In genomic region chr7:127702938-127703337, GRCh38 we compare ENCODE assay signal across 17 cellular contexts.
"Had no signal": no experiment of that assay in that cellular context is flagged by ENCODE, and none has a peak within 500 bp of the region (broad histone marks: within the 10 kb centered on the region; RNA-seq: fewer than 3 reads in every experiment).

No MANE protein-coding gene starts in this region.

- DNase-seq: activated CD4-positive, alpha-beta T cell treated with anti-CD3 and anti-CD28 coated beads, Interleukin-2, amount 50 U/mL, for 48 hours; activated gamma-delta T cell; adrenal gland; cerebellar nuclear complex; effector CD4-positive, alpha-beta T cell; left cardiac atrium; mesenchymal stem cell; naive thymus-derived CD4-positive, alpha-beta T cell; sigmoid colon; stimulated activated CD4-positive, alpha-beta T cell treated with anti-CD3 and anti-CD28 coated beads, Interleukin-4, amount 100 ng/mL, for 24 hours; T-helper 17 cell; testis; upper lobe of left lung had no signal

- ATAC-seq: activated naive CD4-positive, alpha-beta T cell treated with anti-CD3 and anti-CD28 coated beads, Interleukin-2, amount 50 U/mL, for 72 hours; left cardiac atrium; naive thymus-derived CD4-positive, alpha-beta T cell; stimulated activated memory B cell treated with anti-CD40 and anti-IgM and Interleukin-4, amounts not matched to agents 10 μg/mL and 1 μg/mL and 100 μg/mL, for 72 hours; T-helper 17 cell had no signal

- H3K27ac ChIP-seq: adrenal gland, hepatocyte, neural progenitor cell, sigmoid colon, testis, upper lobe of left lung had no signal

- H3K9me3 ChIP-seq: adrenal gland, sigmoid colon, testis, upper lobe of left lung had no signal

- H3K4me1 ChIP-seq: adrenal gland, neural progenitor cell, testis, upper lobe of left lung had no signal

- H3K27me3 ChIP-seq: adrenal gland, hepatocyte, neural progenitor cell, sigmoid colon, testis, upper lobe of left lung had no signal

- H3K4me3 ChIP-seq: adrenal gland, hepatocyte, neural progenitor cell, sigmoid colon, testis, upper lobe of left lung had no signal
